ENCODE assay signal across 9 cellular contexts in the genomic region with DNA sequence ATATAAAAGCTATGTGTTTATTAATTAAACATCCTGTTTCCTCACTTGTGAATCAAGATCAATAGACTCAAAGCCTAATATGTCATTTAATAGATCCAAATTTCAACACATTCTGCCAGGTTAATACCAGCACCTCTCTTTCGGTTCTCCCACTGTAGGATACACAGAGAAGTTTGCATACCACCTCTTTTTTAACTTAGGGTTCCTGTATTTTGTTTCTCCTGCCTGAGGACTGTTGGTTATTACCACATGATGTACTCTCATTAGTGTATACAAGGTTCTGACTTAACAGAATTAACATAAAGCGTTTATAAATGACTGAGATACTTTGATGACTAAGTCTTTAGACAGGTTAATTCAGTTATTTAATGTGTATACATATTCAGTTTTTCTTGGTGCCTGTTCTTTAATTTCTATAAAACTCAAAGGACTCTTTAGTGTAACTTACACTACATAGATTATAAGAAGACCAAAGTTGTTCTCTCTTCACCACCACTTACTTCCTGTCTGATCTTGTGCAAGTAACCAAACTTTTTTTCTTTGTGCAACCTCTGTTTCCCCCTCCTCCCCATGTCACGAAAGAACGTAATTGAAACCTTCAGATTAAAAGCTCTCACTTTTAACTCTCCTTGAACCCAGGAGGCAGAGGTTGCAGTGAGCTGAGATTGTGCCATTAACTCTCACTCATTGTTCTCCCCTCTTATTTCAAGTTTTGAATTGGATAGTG.
A peak's percentile ranks its signal among the peaks of the same experiment; 100 is the strongest.
DNase-seq lines count a peak whose midpoint lies in the region; ATAC-seq and TF ChIP-seq lines count a peak whose summit lies in the region.
"Had no signal": no experiment of that assay in that cellular context is flagged by ENCODE, and none has a peak within 500 bp of the region (broad histone marks: within the 10 kb centered on the region; RNA-seq: fewer than 3 reads in every experiment).

No MANE protein-coding gene starts in this region.

- no peaks in the 10 kb centered on the region for H3K9me3 Mint-ChIP-seq in activated T-cell treated with anti-CD3 and anti-CD28 coated beads, Interleukin-2, amount 50 U/mL, for 24 hours
- H3K9me3 Mint-ChIP-seq in activated T-helper 1 cell treated with anti-CD3 and anti-CD28 coated beads, Interleukin-12 subunit alpha, Interleukin-12 subunit beta, Interleukin-2, Interleukin-4 antibody, amounts not matched to agents 30 ng/mL and 10 ng/mL and 1 ng/mL, durations not matched to agents 14 hours and 24 hours and 36 hours = peaks cover 5% of the 10 kb centered on the region
- no peaks in the 10 kb centered on the region for H3K9me3 Mint-ChIP-seq in stimulated activated memory B cell treated with anti-CD40 and anti-IgM and Interleukin-4, amounts not matched to agents 10 μg/mL and 1 μg/mL and 100 μg/mL, for 72 hours

- no peak for DNase-seq in activated T-cell treated with anti-CD3 and anti-CD28 coated beads, Interleukin-2, amount 50 U/mL, for 24 hours
- no peak for DNase-seq in activated T-cell treated with anti-CD3 and anti-CD28 coated beads, Interleukin-2, amount 50 U/mL, for 1 hour
- DNase-seq in activated T-helper 1 cell treated with anti-CD3 and anti-CD28 coated beads, Interleukin-12 subunit alpha, Interleukin-12 subunit beta, Interleukin-2, Interleukin-4 antibody, amounts not matched to agents 30 ng/mL and 10 ng/mL and 1 ng/mL, durations not matched to agents 14 hours and 24 hours and 36 hours (ENCODE audit: low spot score) = no peak
- no peak for DNase-seq in DMS153 (lab: John Stamatoyannopoulos, UW)
- DNase-seq in BE2C = no peak
- no peak for DNase-seq in NCI-H187 (lab: John Stamatoyannopoulos, UW)
- DNase-seq: mesendoderm had no signal

- intact Hi-C loops in activated T-helper 1 cell treated with anti-CD3 and anti-CD28 coated beads, Interleukin-12 subunit alpha, Interleukin-12 subunit beta, Interleukin-2, Interleukin-4 antibody, amounts not matched to agents 30 ng/mL and 10 ng/mL and 1 ng/mL, durations not matched to agents 14 hours and 24 hours and 36 hours (cut with micrococcal nuclease) = loop anchor here (1.0 to 10.0 kb wide), 5 partner anchors 15 to 1433 kb away; a partner anchor contains a TSS

- peak overlapping the region; percentile 35 for H3K27ac Mint-ChIP-seq in activated T-cell treated with anti-CD3 and anti-CD28 coated beads, Interleukin-2, amount 50 U/mL, for 24 hours
- H3K27ac Mint-ChIP-seq in activated T-helper 1 cell treated with anti-CD3 and anti-CD28 coated beads, Interleukin-12 subunit alpha, Interleukin-12 subunit beta, Interleukin-2, Interleukin-4 antibody, amounts not matched to agents 30 ng/mL and 10 ng/mL and 1 ng/mL, durations not matched to agents 14 hours and 24 hours and 36 hours = peak overlapping the region; percentile 67
- peak overlapping the region; percentile 10 for H3K27ac Mint-ChIP-seq in stimulated activated memory B cell treated with anti-CD40 and anti-IgM and Interleukin-4, amounts not matched to agents 10 μg/mL and 1 μg/mL and 100 μg/mL, for 72 hours

- 0 out of 2 replicates have a peak, but pooled peaks cover 2% of the 10 kb centered on the region for H3K36me3 ChIP-seq in BE2C

- no peaks in the 10 kb centered on the region for H3K9me3 ChIP-seq in BE2C

- H3K4me3 Mint-ChIP-seq in activated T-cell treated with anti-CD3 and anti-CD28 coated beads, Interleukin-2, amount 50 U/mL, for 24 hours = no peak overlapping the region
- H3K4me3 Mint-ChIP-seq in activated T-helper 1 cell treated with anti-CD3 and anti-CD28 coated beads, Interleukin-12 subunit alpha, Interleukin-12 subunit beta, Interleukin-2, Interleukin-4 antibody, amounts not matched to agents 30 ng/mL and 10 ng/mL and 1 ng/mL, durations not matched to agents 14 hours and 24 hours and 36 hours = peak overlapping the region; percentile 7
- H3K4me3 Mint-ChIP-seq in stimulated activated memory B cell treated with anti-CD40 and anti-IgM and Interleukin-4, amounts not matched to agents 10 μg/mL and 1 μg/mL and 100 μg/mL, for 72 hours = no peak overlapping the region

- H3K36me3 Mint-ChIP-seq in activated T-cell treated with anti-CD3 and anti-CD28 coated beads, Interleukin-2, amount 50 U/mL, for 24 hours (ENCODE audit: low read depth) = no peaks in the 10 kb centered on the region
- H3K36me3 Mint-ChIP-seq in activated T-helper 1 cell treated with anti-CD3 and anti-CD28 coated beads, Interleukin-12 subunit alpha, Interleukin-12 subunit beta, Interleukin-2, Interleukin-4 antibody, amounts not matched to agents 30 ng/mL and 10 ng/mL and 1 ng/mL, durations not matched to agents 14 hours and 24 hours and 36 hours (ENCODE audit: low read depth) = peaks cover 10% of the 10 kb centered on the region
- H3K36me3 Mint-ChIP-seq in stimulated activated memory B cell treated with anti-CD40 and anti-IgM and Interleukin-4, amounts not matched to agents 10 μg/mL and 1 μg/mL and 100 μg/mL, for 72 hours = no peaks in the 10 kb centered on the region

- H3K4me1 Mint-ChIP-seq in activated T-cell treated with anti-CD3 and anti-CD28 coated beads, Interleukin-2, amount 50 U/mL, for 24 hours (ENCODE audit: low read depth) = peaks cover 36% of the 10 kb centered on the region
- peaks cover 44% of the 10 kb centered on the region for H3K4me1 Mint-ChIP-seq in activated T-helper 1 cell treated with anti-CD3 and anti-CD28 coated beads, Interleukin-12 subunit alpha, Interleukin-12 subunit beta, Interleukin-2, Interleukin-4 antibody, amounts not matched to agents 30 ng/mL and 10 ng/mL and 1 ng/mL, durations not matched to agents 14 hours and 24 hours and 36 hours (ENCODE audit: low read depth)
- peaks cover 21% of the 10 kb centered on the region for H3K4me1 Mint-ChIP-seq in stimulated activated memory B cell treated with anti-CD40 and anti-IgM and Interleukin-4, amounts not matched to agents 10 μg/mL and 1 μg/mL and 100 μg/mL, for 72 hours

- H3K27me3 Mint-ChIP-seq in activated T-cell treated with anti-CD3 and anti-CD28 coated beads, Interleukin-2, amount 50 U/mL, for 24 hours = no peaks in the 10 kb centered on the region
- H3K27me3 Mint-ChIP-seq in activated T-helper 1 cell treated with anti-CD3 and anti-CD28 coated beads, Interleukin-12 subunit alpha, Interleukin-12 subunit beta, Interleukin-2, Interleukin-4 antibody, amounts not matched to agents 30 ng/mL and 10 ng/mL and 1 ng/mL, durations not matched to agents 14 hours and 24 hours and 36 hours (ENCODE audit: insufficient read depth) = no peaks in the 10 kb centered on the region
- H3K27me3 Mint-ChIP-seq in stimulated activated memory B cell treated with anti-CD40 and anti-IgM and Interleukin-4, amounts not matched to agents 10 μg/mL and 1 μg/mL and 100 μg/mL, for 72 hours = no peaks in the 10 kb centered on the region

- TF ChIP-seq CTCF in BE2C (IDR thresholded peaks at IDR 0.05; ENCODE audit: low read depth, low read length) = no peak

- no peaks in the 10 kb centered on the region for H3K27me3 ChIP-seq in BE2C

- no peak overlapping the region for H3K4me3 ChIP-seq in BE2C (ENCODE audit: low read depth, low read length)

- peak; percentile 57 for ATAC-seq in HG03571 (IDR thresholded peaks at IDR 0.05; ENCODE audit: unreplicated experiment)
- ATAC-seq in stimulated activated memory B cell treated with anti-CD40 and anti-IgM and Interleukin-4, amounts not matched to agents 10 μg/mL and 1 μg/mL and 100 μg/mL, for 72 hours = no peak

- no peaks in the 10 kb centered on the region for H3K4me1 ChIP-seq in BE2C

Comparison
In these comparisons a context has a peak if more than half of its experiments do, and no peak if none do; other contexts are left out.
1. H3K27ac Mint-ChIP-seq: peak in every context shown above with its lines; median percentile 67 in activated T-helper 1 cell treated with anti-CD3 and anti-CD28 coated beads, Interleukin-12 subunit alpha, Interleukin-12 subunit beta, Interleukin-2, Interleukin-4 antibody, amounts not matched to agents 30 ng/mL and 10 ng/mL and 1 ng/mL, durations not matched to agents 14 hours and 24 hours and 36 hours; 35 in activated T-cell treated with anti-CD3 and anti-CD28 coated beads, Interleukin-2, amount 50 U/mL, for 24 hours; 10 in stimulated activated memory B cell treated with anti-CD40 and anti-IgM and Interleukin-4, amounts not matched to agents 10 μg/mL and 1 μg/mL and 100 μg/mL, for 72 hours.